8 cellular contexts compared by ENCODE assay signal in the genomic region with DNA sequence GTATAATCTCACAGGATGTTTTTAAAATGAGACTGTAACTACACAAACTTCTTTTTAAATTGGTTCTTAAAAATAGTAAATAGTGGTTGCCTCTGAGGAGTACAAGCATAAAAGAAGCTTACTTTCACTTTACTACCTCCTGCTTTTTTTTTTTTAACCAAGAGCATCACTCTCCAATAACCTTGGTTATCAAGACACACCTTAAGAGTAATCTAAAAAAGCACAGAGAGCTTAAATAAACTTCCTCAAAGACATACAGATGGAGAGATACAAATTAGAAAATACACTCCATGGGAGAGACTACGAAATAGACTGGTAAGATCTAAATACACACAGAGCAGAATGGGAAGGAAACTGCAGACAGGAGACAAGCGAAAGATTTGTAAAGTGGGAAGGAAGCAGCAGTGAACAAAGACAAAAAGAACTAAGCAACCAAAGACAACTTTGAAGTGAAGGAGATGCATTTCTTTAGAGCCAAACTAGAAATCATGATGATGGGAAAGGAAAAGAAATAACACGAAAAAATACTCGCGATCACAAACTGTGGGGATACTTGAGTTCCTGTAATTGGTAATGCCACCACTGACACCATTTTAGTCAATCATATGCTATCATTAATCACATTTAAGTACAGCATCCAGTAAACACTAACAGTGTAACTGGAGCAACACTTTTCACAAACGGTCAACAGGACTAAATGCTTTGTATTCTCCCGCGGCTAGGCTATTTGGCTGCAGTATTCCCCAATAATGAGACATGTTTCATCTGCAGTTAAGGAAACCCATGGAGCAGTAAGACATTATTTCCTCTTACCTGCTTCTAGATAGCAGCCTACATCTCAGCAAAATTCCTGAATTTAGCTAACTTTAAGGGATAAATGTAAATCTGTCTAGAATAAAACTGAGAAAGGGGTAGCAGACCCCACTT. TPM values are rescaled to one million over a fixed set of nuclear protein-coding genes. Genes with fewer than 3 reads are reported as not detected.
DNase-seq lines count a peak whose midpoint lies in the region; ATAC-seq and TF ChIP-seq lines count a peak whose summit lies in the region.

No MANE protein-coding gene starts in this region.

- no peak for TF ChIP-seq CTCF in astrocyte of the spinal cord (IDR thresholded peaks at IDR 0.05; ENCODE audit: low read depth, low read length)
- no peak for TF ChIP-seq CTCF in right lobe of liver (IDR thresholded peaks at IDR 0.05)
- no peak for TF ChIP-seq CTCF in uterus (IDR thresholded peaks at IDR 0.05)

- DNase-seq in astrocyte of the spinal cord (ENCODE audit: low read depth, low spot score) = peak; percentile 57
- DNase-seq in right lobe of liver = no peak
- DNase-seq in uterus = no peak
- DNase-seq in HCEC 1CT = no peak

- H3K9me3 ChIP-seq in ES-I3 (ENCODE audit: control insufficient read depth, insufficient read depth, low read length) (no peaks in the 10 kb centered on the region), right lobe of liver (no peaks in the 10 kb centered on the region), uterus (no peaks in the 10 kb centered on the region)

- intact Hi-C loops in right lobe of liver (cut with DNase I) (no loop called here), uterus (cut with DNase I; ENCODE audit: low total_unique reads) (no loop called here)

- peak overlapping the region; percentile 83 to 95 (median 91) for H3K4me3 Mint-ChIP-seq in IgD-negative memory B cell

- 22% methylated on average over 8 of the region's 8 CpGs for WGBS in right lobe of liver (ENCODE audit: insufficient coverage, low coverage, low lambda C conversion rate, missing lambda C conversion rate)

- H3K36me3 Mint-ChIP-seq in IgD-negative memory B cell = no peaks in the 10 kb centered on the region

- peak overlapping the region; percentile 6; the same call in 1 of the 2 replicates for H3K9ac ChIP-seq in ES-I3 (ENCODE audit: low read depth, low read length)

- ATAC-seq in right lobe of liver (peak; percentile 47 to 67 (median 60)), GM19463 (IDR thresholded peaks at IDR 0.05; ENCODE audit: unreplicated experiment) (no peak), HG02642 (IDR thresholded peaks at IDR 0.05; ENCODE audit: poor library complexity, unreplicated experiment) (no peak)

- no peaks in the 10 kb centered on the region for H3K36me3 ChIP-seq in ES-I3 (ENCODE audit: insufficient read depth, low read length)
- H3K36me3 ChIP-seq in right lobe of liver = no peaks in the 10 kb centered on the region
- no peaks in the 10 kb centered on the region for H3K36me3 ChIP-seq in uterus

- in situ Hi-C loops in astrocyte of the spinal cord (cut with HindIII; ENCODE audit: low sequenced_read_pairs) = no loop called here

- peaks cover 68 to 73% (median 72%) of the 10 kb centered on the region in 3 donors for H3K4me1 Mint-ChIP-seq in IgD-negative memory B cell

- H3K27me3 ChIP-seq in right lobe of liver (no peaks in the 10 kb centered on the region), uterus (no peaks in the 10 kb centered on the region)

- TF ChIP-seq POLR2A in right lobe of liver (IDR thresholded peaks at IDR 0.05) (no peak), uterus (IDR thresholded peaks at IDR 0.05) (no peak)

- H3K4me1 ChIP-seq in ES-I3 (ENCODE audit: insufficient read depth, low read length) (peaks cover 69% of the 10 kb centered on the region), right lobe of liver (peaks cover 0 to 4% (median 0%) of the 10 kb centered on the region in 4 donors), uterus (peaks cover 0 to 19% of the 10 kb centered on the region in 2 donors)

- peak overlapping the region; percentile 60 to 91 (median 90) for H3K27ac Mint-ChIP-seq in IgD-negative memory B cell

- H3K27ac ChIP-seq in right lobe of liver (peak overlapping the region in 1 of 3 donors; percentile 12), uterus (peak overlapping the region; percentile 54 to 97)

- H3K4me3 ChIP-seq in astrocyte of the spinal cord (ENCODE audit: low read depth, low read length) (peak overlapping the region; percentile 33), right lobe of liver (peak overlapping the region; percentile 11 to 38 (median 12)), uterus (peak overlapping the region; percentile 1 to 18)

- no peaks in the 10 kb centered on the region for H3K27me3 Mint-ChIP-seq in IgD-negative memory B cell

- H3K9me3 Mint-ChIP-seq in IgD-negative memory B cell = no peaks in the 10 kb centered on the region

RNA-seq across cellular contexts. Expression of a gene that starts 8.2 kb away (rescaled TPM):
- polyA plus RNA-seq in IgD-negative memory B cell = 126 TPM
- 10 to 100 TPM in 2 of 6 experiments, 1 to 10 TPM in 4; 1.6 to 21.9 (median 8.2) TPM for total RNA-seq in right lobe of liver
- total RNA-seq in uterus = 100 to 1,000 TPM in 2 of 4 donors, 10 to 100 TPM in 2; 26.1 to 237 (median 109) TPM

Comparison
In these comparisons a context has a peak if more than half of its experiments do, and no peak if none do; other contexts are left out.
1. ATAC-seq: peak in right lobe of liver (4 of 4); none in GM19463 (single experiment) and HG02642 (single experiment).
2. Peak in every context shown above with its lines, with median percentiles within 50 percentile points of each other: H3K4me3 ChIP-seq.